15 cellular contexts compared by ENCODE assay signal in genomic region chr6:77883849-77884248, GRCh38.
DNase-seq lines count a peak whose midpoint lies in the region; ATAC-seq and TF ChIP-seq lines count a peak whose summit lies in the region.
"Had no signal": no experiment of that assay in that cellular context is flagged by ENCODE, and none has a peak within 500 bp of the region (broad histone marks: within the 10 kb centered on the region; RNA-seq: fewer than 3 reads in every experiment).

No MANE protein-coding gene starts in this region.

- BruUV-seq in PC-3 (replicated peaks; lab: Mats Ljungman, UMichigan): no TSS peak

- H4K20me1 ChIP-seq in PC-3 (ENCODE audit: low read length): no peaks in the 10 kb centered on the region
- H4K20me1 ChIP-seq: BLaER1 had no signal

- H3K4me3 ChIP-seq in PC-3 (ENCODE audit: low read length) (no peak overlapping the region), fibroblast of villous mesenchyme (ENCODE audit: low read depth, low read length) (no peak overlapping the region)
- H3K4me3 ChIP-seq: BLaER1, GM12878 had no signal

- H3K36me3 Mint-ChIP-seq in stimulated activated effector memory CD8-positive, alpha-beta T cell treated with anti-CD3 and anti-CD28 coated beads, Interleukin-12 subunit alpha, Interleukin-12 subunit beta, amount 100 ng/mL, for 72 hours: no peaks in the 10 kb centered on the region
- H3K36me3 Mint-ChIP-seq: CD14-positive monocyte; CD4-positive, alpha-beta memory T cell had no signal

- H3K27me3 ChIP-seq in PC-3 (ENCODE audit: low read length): no peaks in the 10 kb centered on the region
- H3K27me3 ChIP-seq: BLaER1 had no signal

- CTCF ChIA-PET in PC-3 (lab: Charles Lee): no interaction called here

- H2AFZ ChIP-seq in PC-3 (ENCODE audit: low read length): no peak overlapping the region

- intact Hi-C loops in PC-3 (cut with micrococcal nuclease) (no loop called here), left colon (cut with DNase I, micrococcal nuclease) (no loop called here)

- H3K9ac ChIP-seq in PC-3 (ENCODE audit: low read length): no peak overlapping the region
- H3K9ac ChIP-seq: BLaER1 had no signal

- no peak overlapping the region for H3K27ac Mint-ChIP-seq in stimulated activated effector memory CD8-positive, alpha-beta T cell treated with anti-CD3 and anti-CD28 coated beads, Interleukin-12 subunit alpha, Interleukin-12 subunit beta, amount 100 ng/mL, for 72 hours
- H3K27ac Mint-ChIP-seq: CD14-positive monocyte; CD4-positive, alpha-beta memory T cell; H9 had no signal

- no peaks in the 10 kb centered on the region for H3K4me1 Mint-ChIP-seq in stimulated activated effector memory CD8-positive, alpha-beta T cell treated with anti-CD3 and anti-CD28 coated beads, Interleukin-12 subunit alpha, Interleukin-12 subunit beta, amount 100 ng/mL, for 72 hours
- H3K4me1 Mint-ChIP-seq: CD14-positive monocyte; CD4-positive, alpha-beta memory T cell had no signal

- ATAC-seq in PC-3: no peak
- ATAC-seq in activated CD4-positive, CD25-positive, alpha-beta regulatory T cell treated with anti-CD3 and anti-CD28 coated beads, Interleukin-2, amount 50 U/mL, for 24 hours: no peak
- ATAC-seq in left colon: no peak
- no peak for ATAC-seq in omental fat pad (ENCODE audit: low FRiP score)
- no peak for ATAC-seq in stimulated activated effector memory CD8-positive, alpha-beta T cell treated with anti-CD3 and anti-CD28 coated beads, Interleukin-12 subunit alpha, Interleukin-12 subunit beta, amount 100 ng/mL, for 72 hours
- ATAC-seq: GM12878 had no signal

- no peaks in the 10 kb centered on the region for H3K9me3 ChIP-seq in PC-3 (ENCODE audit: low read length)

- H3F3A ChIP-seq in PC-3 (ENCODE audit: low read length, unreplicated experiment): no peaks in the 10 kb centered on the region

- H3K9me2 ChIP-seq in PC-3 (replicated peaks; ENCODE audit: low read length): no peaks in the 10 kb centered on the region

- H3K4me2 ChIP-seq in PC-3 (ENCODE audit: low read length): no peak overlapping the region
- H3K4me2 ChIP-seq: BLaER1 had no signal

- H3K4me3 Mint-ChIP-seq in stimulated activated effector memory CD8-positive, alpha-beta T cell treated with anti-CD3 and anti-CD28 coated beads, Interleukin-12 subunit alpha, Interleukin-12 subunit beta, amount 100 ng/mL, for 72 hours: no peak overlapping the region
- H3K4me3 Mint-ChIP-seq: CD14-positive monocyte; CD4-positive, alpha-beta memory T cell; H9 had no signal

- peak; percentile 0 for DNase-seq in ELR (ENCODE audit: low read depth)
- DNase-seq in PC-3: peak; percentile 1
- peak; percentile 39 for DNase-seq in dermis blood vessel endothelial cell
- DNase-seq in fibroblast of villous mesenchyme (ENCODE audit: low read depth): peak; percentile 10
- no peak for DNase-seq in left colon
- DNase-seq in omental fat pad (ENCODE audit: low spot score): no peak
- DNase-seq in stimulated activated effector memory CD8-positive, alpha-beta T cell treated with anti-CD3 and anti-CD28 coated beads, Interleukin-12 subunit alpha, Interleukin-12 subunit beta, amount 100 ng/mL, for 72 hours (ENCODE audit: low spot score in 2 of 2): no peak
- DNase-seq: 8988T; CD4-positive, alpha-beta memory T cell; DMS79 treated with DMSO at 0.1 percent for 48 hours; H9 had no signal

- no peak overlapping the region for H3K27ac ChIP-seq in PC-3 (ENCODE audit: low read length)
- H3K27ac ChIP-seq: BLaER1 had no signal

- H3K9me3 Mint-ChIP-seq in stimulated activated effector memory CD8-positive, alpha-beta T cell treated with anti-CD3 and anti-CD28 coated beads, Interleukin-12 subunit alpha, Interleukin-12 subunit beta, amount 100 ng/mL, for 72 hours: peaks cover 12% of the 10 kb centered on the region

- POLR2A ChIA-PET in PC-3 (lab: Charles Lee; ENCODE audit: unreplicated experiment): no interaction called here

- no peaks in the 10 kb centered on the region for H3K4me1 ChIP-seq in PC-3 (ENCODE audit: insufficient read depth, low read length)
- H3K4me1 ChIP-seq: BLaER1 had no signal

- H3K36me3 ChIP-seq in PC-3 (ENCODE audit: low read depth, low read length): no peaks in the 10 kb centered on the region
- H3K36me3 ChIP-seq: BLaER1 had no signal

- TF ChIP-seq CTCF in PC-3 (conservative IDR thresholded peaks at IDR 0.05; ENCODE audit: low read depth, low read length): no peak
- TF ChIP-seq CTCF in fibroblast of villous mesenchyme (IDR thresholded peaks at IDR 0.05; ENCODE audit: insufficient read depth, low read depth, low read length): no peak
- TF ChIP-seq CTCF in omental fat pad (IDR thresholded peaks at IDR 0.05): no peak

- H3K79me2 ChIP-seq in PC-3 (ENCODE audit: low read length): no peaks in the 10 kb centered on the region

Comparison
In these comparisons a context has a peak if more than half of its experiments do, and no peak if none do; other contexts are left out.
1. DNase-seq: peak in ELR (single experiment), PC-3 (single experiment), dermis blood vessel endothelial cell (single experiment) and fibroblast of villous mesenchyme (single experiment); none in left colon (0 of 2), omental fat pad (single experiment) and stimulated activated effector memory CD8-positive, alpha-beta T cell treated with anti-CD3 and anti-CD28 coated beads, Interleukin-12 subunit alpha, Interleukin-12 subunit beta, amount 100 ng/mL, for 72 hours (0 of 2).